ENCODE assay signal across 1 cellular context in genomic region chr16:70430667-70431536, GRCh38.
TF ChIP-seq lines count a peak whose summit lies in the region.

No MANE protein-coding gene starts in this region.

TF ChIP-seq in K562, 482 proteins besides CTCF, POLR2A, EP300 and RAD21 (continued from another document):
- TF ChIP-seq MXD1 (CRISPR knock-in tag; IDR thresholded peaks at IDR 0.05; ENCODE audit: borderline replicate concordance, poor library complexity, severe bottlenecking) (no peak), TEAD1 (CRISPR knock-in tag; IDR thresholded peaks at IDR 0.05) (0 out of 4 replicates have a peak, but pooled peaks of 1 of the 2 experiments have one; percentile 35), STAT6 (CRISPR knock-in tag; IDR thresholded peaks at IDR 0.05) (no peak), GMEB1 (CRISPR knock-in tag; IDR thresholded peaks at IDR 0.05) (peak; percentile 50), PHF21A (IDR thresholded peaks at IDR 0.05; ENCODE audit: borderline replicate concordance, low read depth) (no peak), ZNF165 (CRISPR knock-in tag; IDR thresholded peaks at IDR 0.05; ENCODE audit: borderline replicate concordance) (peak; percentile 74; the same call in 1 of the 2 replicates), DACH1 (IDR thresholded peaks at IDR 0.05; ENCODE audit: partially characterized antibody) (no peak)
